In the genomic region with DNA sequence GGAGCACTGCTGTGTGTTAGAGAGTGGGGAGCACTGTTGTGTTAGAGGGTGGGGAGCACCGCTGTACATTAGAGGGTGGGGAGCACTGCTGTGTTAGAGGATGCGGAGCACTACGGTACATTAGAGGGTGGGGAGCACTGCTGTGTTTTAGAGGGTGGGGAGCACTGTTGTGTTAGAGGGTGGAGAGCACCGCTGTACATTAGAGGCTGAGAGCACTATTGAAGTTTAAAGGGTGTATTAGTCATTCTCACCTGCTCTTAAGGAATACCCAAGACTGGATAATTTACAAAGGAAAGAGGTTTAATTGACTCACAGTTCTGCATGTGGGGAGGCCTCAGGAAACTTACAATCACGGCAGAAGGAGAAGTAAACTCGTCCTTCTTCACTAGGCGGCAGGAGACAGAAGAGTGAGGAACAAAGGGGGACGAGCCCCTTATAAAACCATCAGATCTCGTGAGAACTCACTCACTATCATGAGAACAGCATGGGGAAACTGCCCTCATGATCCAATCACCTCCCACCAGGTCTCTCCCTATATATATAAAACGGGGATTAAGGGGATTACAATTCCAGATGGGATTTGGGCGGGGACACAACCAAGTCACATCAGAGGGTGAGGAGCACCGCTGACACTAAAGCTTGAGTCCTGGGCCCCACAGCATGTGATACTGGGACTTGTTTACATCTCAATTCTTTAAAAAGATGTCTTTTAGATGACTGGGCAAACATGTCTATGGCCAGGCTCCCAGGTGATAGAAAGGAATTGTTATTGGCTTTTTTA, we compare ENCODE assay signal across 17 cellular contexts. TPM values are rescaled to one million over a fixed set of nuclear protein-coding genes. Genes with fewer than 3 reads are reported as not detected.
DNase-seq lines count a peak whose midpoint lies in the region; ATAC-seq, FAIRE-seq and TF ChIP-seq lines count a peak whose summit lies in the region.
"Had no signal": no experiment of that assay in that cellular context is flagged by ENCODE, and none has a peak within 500 bp of the region (broad histone marks: within the 10 kb centered on the region; RNA-seq: fewer than 3 reads in every experiment).

No MANE protein-coding gene starts in this region.

- H3K27ac Mint-ChIP-seq in T-helper 17 cell (peak overlapping the region; percentile 51), astrocyte (ENCODE audit: unreplicated experiment) (peak overlapping the region; percentile 14)
- H3K27ac Mint-ChIP-seq: CD14-positive monocyte had no signal

- H2BK120ac ChIP-seq in mesenchymal stem cell (ENCODE audit: low read depth, low read length): no peak overlapping the region

- no peaks in the 10 kb centered on the region for H3K79me1 ChIP-seq in mesenchymal stem cell (replicated peaks; ENCODE audit: low read length, poor library complexity, severe bottlenecking)

- H2BK12ac ChIP-seq in mesenchymal stem cell (ENCODE audit: low read length in 2 of 2): no peak overlapping the region

- peaks cover 3% of the 10 kb centered on the region for H3K4me1 Mint-ChIP-seq in T-helper 17 cell
- no peaks in the 10 kb centered on the region for H3K4me1 Mint-ChIP-seq in astrocyte (ENCODE audit: low read depth, unreplicated experiment)
- H3K4me1 Mint-ChIP-seq: CD14-positive monocyte; CD4-positive, alpha-beta memory T cell had no signal

- no peak overlapping the region for H3K4ac ChIP-seq in mesenchymal stem cell (ENCODE audit: low read depth in 1 of 2, low read length in 2 of 2)

- no peak overlapping the region for H3K14ac ChIP-seq in mesenchymal stem cell (ENCODE audit: low read length in 2 of 2)

- H4K91ac ChIP-seq in mesenchymal stem cell (ENCODE audit: low read length): no peak overlapping the region

- no peak overlapping the region for H3K23ac ChIP-seq in mesenchymal stem cell (ENCODE audit: low read length in 2 of 2)

- H3K27me3 Mint-ChIP-seq in T-helper 17 cell (peaks cover 11% of the 10 kb centered on the region), astrocyte (ENCODE audit: low read depth, unreplicated experiment) (peaks cover 34% of the 10 kb centered on the region)

- H3K18ac ChIP-seq in mesenchymal stem cell (ENCODE audit: low read depth in 1 of 2, low read length in 2 of 2): no peak overlapping the region

- no peaks in the 10 kb centered on the region for H3K79me2 ChIP-seq in astrocyte (ENCODE audit: insufficient read depth, low read length)
- H3K79me2 ChIP-seq in osteoblast (ENCODE audit: insufficient read depth, low read length): no peaks in the 10 kb centered on the region

- no peaks in the 10 kb centered on the region for H3K27me3 ChIP-seq in HAP-1 (ENCODE audit: low read depth)
- peaks cover 5% of the 10 kb centered on the region for H3K27me3 ChIP-seq in astrocyte (ENCODE audit: insufficient read depth, low read length)
- H3K27me3 ChIP-seq in osteoblast (ENCODE audit: insufficient read depth, low read length): peaks cover 5% of the 10 kb centered on the region
- no peaks in the 10 kb centered on the region for H3K27me3 ChIP-seq in H7 (ENCODE audit: control insufficient read depth, insufficient read depth, low read length)
- H3K27me3 ChIP-seq in mesenchymal stem cell (ENCODE audit: control insufficient read depth in 1 of 2, insufficient read depth in 1 of 2, low read length in 2 of 2): peaks cover 21 to 49% of the 10 kb centered on the region in 2 experiments
- H3K27me3 ChIP-seq: BLaER1 had no signal

- in situ Hi-C loops in HAP-1 (cut with MboI; ENCODE audit: low sequenced_read_pairs): no loop called here

- no peak for ATAC-seq in T-helper 17 cell

- H2AFZ ChIP-seq in astrocyte (ENCODE audit: low read depth, low read length) (no peak overlapping the region), osteoblast (ENCODE audit: low read length) (no peak overlapping the region), mesenchymal stem cell (ENCODE audit: low read depth, low read length) (no peak overlapping the region)

- no peak overlapping the region for H3K4me3 ChIP-seq in HAP-1
- H3K4me3 ChIP-seq in astrocyte (ENCODE audit: insufficient read depth, low read depth, low read length): no peak overlapping the region
- no peak overlapping the region for H3K4me3 ChIP-seq in osteoblast (ENCODE audit: insufficient read depth, low read length)
- H3K4me3 ChIP-seq in H7 (ENCODE audit: insufficient read depth, low read depth, low read length): no peak overlapping the region
- H3K4me3 ChIP-seq in mesenchymal stem cell (ENCODE audit: insufficient read depth in 1 of 2, low read depth in 1 of 2, low read length in 2 of 2): no peak overlapping the region
- H3K4me3 ChIP-seq: BLaER1 had no signal

- H3K36me3 ChIP-seq in HAP-1 (replicated peaks) (no peaks in the 10 kb centered on the region), astrocyte (ENCODE audit: insufficient read depth, low read length) (no peaks in the 10 kb centered on the region), osteoblast (ENCODE audit: insufficient read depth, low read length) (no peaks in the 10 kb centered on the region), H7 (replicated peaks; ENCODE audit: control insufficient read depth, insufficient read depth, low read length) (no peaks in the 10 kb centered on the region), mesenchymal stem cell (ENCODE audit: control insufficient read depth in 1 of 2, insufficient read depth in 2 of 2, low read depth in 1 of 2, low read length in 2 of 2) (no peaks in the 10 kb centered on the region)
- H3K36me3 ChIP-seq: BLaER1 had no signal

- H3K27ac ChIP-seq in astrocyte (ENCODE audit: low read depth, low read length): no peak overlapping the region
- no peak overlapping the region for H3K27ac ChIP-seq in osteoblast (ENCODE audit: low read depth, low read length)
- no peak overlapping the region for H3K27ac ChIP-seq in mesenchymal stem cell (ENCODE audit: low read length, poor library complexity, severe bottlenecking)
- H3K27ac ChIP-seq: BLaER1 had no signal

- H2BK5ac ChIP-seq in mesenchymal stem cell (ENCODE audit: low read depth, low read length, poor library complexity, severe bottlenecking): no peak overlapping the region

- H4K8ac ChIP-seq in mesenchymal stem cell (ENCODE audit: low read length): no peak overlapping the region

- FAIRE-seq in astrocyte (lab: Jason Lieb, UNC): no peak

- H4K20me1 ChIP-seq in astrocyte (ENCODE audit: insufficient read depth, low read length): no peaks in the 10 kb centered on the region
- H4K20me1 ChIP-seq in osteoblast (ENCODE audit: insufficient read depth, low read length): peaks cover 2% of the 10 kb centered on the region
- H4K20me1 ChIP-seq: BLaER1 had no signal

- H3K4me1 ChIP-seq in HAP-1 (peaks cover 18% of the 10 kb centered on the region), astrocyte (ENCODE audit: insufficient read depth, low read length) (no peaks in the 10 kb centered on the region), osteoblast (ENCODE audit: insufficient read depth, low read length) (no peaks in the 10 kb centered on the region), mesenchymal stem cell (ENCODE audit: control insufficient read depth, insufficient read depth, low read depth, low read length) (no peaks in the 10 kb centered on the region)
- H3K4me1 ChIP-seq: BLaER1 had no signal

- H3K9ac ChIP-seq in astrocyte (ENCODE audit: low read length): no peak overlapping the region
- no peak overlapping the region for H3K9ac ChIP-seq in mesenchymal stem cell (ENCODE audit: low read length)
- H3K9ac ChIP-seq: BLaER1 had no signal

- H3K36me3 Mint-ChIP-seq in T-helper 17 cell (ENCODE audit: low read depth) (no peaks in the 10 kb centered on the region), astrocyte (ENCODE audit: low read depth, unreplicated experiment) (peaks cover 2% of the 10 kb centered on the region)
- H3K36me3 Mint-ChIP-seq: CD14-positive monocyte; CD4-positive, alpha-beta memory T cell had no signal

- TF ChIP-seq CTCF in astrocyte (IDR thresholded peaks at IDR 0.05; ENCODE audit: insufficient read depth, low read depth, low read length) (no peak), osteoblast (IDR thresholded peaks at IDR 0.05; ENCODE audit: extremely low read depth, low read depth, low read length) (no peak)

- H3K4me2 ChIP-seq in astrocyte (ENCODE audit: low read length): no peak overlapping the region
- no peak overlapping the region for H3K4me2 ChIP-seq in osteoblast (ENCODE audit: insufficient read depth, low read length)
- no peak overlapping the region for H3K4me2 ChIP-seq in mesenchymal stem cell (ENCODE audit: low read length, poor library complexity, severe bottlenecking)
- H3K4me2 ChIP-seq: BLaER1 had no signal

- no peak overlapping the region for H2BK15ac ChIP-seq in mesenchymal stem cell (ENCODE audit: low read depth, poor library complexity, severe bottlenecking)

- peak; percentile 17 to 43 for DNase-seq in HAP-1 (ENCODE audit: low spot score in 2 of 2)
- no peak for DNase-seq in T-helper 17 cell
- DNase-seq in astrocyte (ENCODE audit: low read depth): no peak
- peak; percentile 11 for DNase-seq in osteoblast (ENCODE audit: insufficient read length, low spot score, missing footprints)
- no peak for DNase-seq in cerebellar cortex (ENCODE audit: low spot score)
- DNase-seq in H7: no peak
- no peak for DNase-seq in mesenchymal stem cell
- DNase-seq: 8988T; CD4-positive, alpha-beta memory T cell; DMS79 treated with DMSO at 0.1 percent for 48 hours; GF-D8; GOT3; H9 had no signal

- no peak overlapping the region for H2AK5ac ChIP-seq in mesenchymal stem cell (ENCODE audit: low read length, severe bottlenecking)

- no peak overlapping the region for H3K4me3 Mint-ChIP-seq in T-helper 17 cell
- H3K4me3 Mint-ChIP-seq in astrocyte (ENCODE audit: unreplicated experiment): no peak overlapping the region
- H3K4me3 Mint-ChIP-seq: CD14-positive monocyte; CD4-positive, alpha-beta memory T cell; H9 had no signal

- WGBS in mesenchymal stem cell: 85% methylated on average over 9 of the region's 12 CpGs

- H3K9me3 ChIP-seq in HAP-1 (peaks cover 29% of the 10 kb centered on the region), T-helper 17 cell (ENCODE audit: control insufficient read depth, low read length, poor library complexity, severe bottlenecking) (no peaks in the 10 kb centered on the region), astrocyte (ENCODE audit: insufficient read depth, low read depth, low read length) (peaks cover 1% of the 10 kb centered on the region), osteoblast (ENCODE audit: low read depth, low read length) (no peaks in the 10 kb centered on the region), mesenchymal stem cell (ENCODE audit: control insufficient read depth, low read length) (peaks cover 9% of the 10 kb centered on the region)

- H3K9me3 Mint-ChIP-seq in astrocyte (ENCODE audit: unreplicated experiment): peaks cover 14% of the 10 kb centered on the region

RNA-seq across cellular contexts. Expression of a gene that starts 19.5 kb away (rescaled TPM):
- not detected for total RNA-seq in T-helper 17 cell
- total RNA-seq in astrocyte: not detected in 2 replicates
- not detected in 2 replicates for total RNA-seq in osteoblast
- total RNA-seq in H7 (2014; rRNA removed; shearing (Covaris generic)): not detected in 2 replicates
- polyA plus RNA-seq in mesenchymal stem cell (2013, experiment 1 of 2): not detected
- not detected for polyA plus RNA-seq in mesenchymal stem cell (2013, experiment 2 of 2)
- total RNA-seq: A673; CD4-positive, alpha-beta memory T cell; H9 had no signal
- polyA plus RNA-seq: AG04450; CD14-positive monocyte; CD4-positive, alpha-beta memory T cell had no signal

RNA-seq across cellular contexts. Expression of a gene that starts 29.1 kb away (rescaled TPM):
- under 1 TPM in 1 of 2 donors, not detected in 1; 0.18 TPM for total RNA-seq in T-helper 17 cell
- total RNA-seq in astrocyte: 20.3 and 51.2 TPM in 2 replicates
- under 0.01 TPM in 1 of 2 replicates, not detected in the other for total RNA-seq in osteoblast
- 46.8 and 51.6 TPM in 2 replicates for total RNA-seq in H7 (2014; rRNA removed; shearing (Covaris generic))
- polyA plus RNA-seq in mesenchymal stem cell (2013, experiment 1 of 2): 0.07 TPM
- 0.01 TPM for polyA plus RNA-seq in mesenchymal stem cell (2013, experiment 2 of 2)
- total RNA-seq: CD4-positive, alpha-beta memory T cell had no signal
- polyA plus RNA-seq: AG04450; CD14-positive monocyte; CD4-positive, alpha-beta memory T cell had no signal

RNA-seq across cellular contexts. Expression of a gene that starts 46.9 kb away (rescaled TPM):
- total RNA-seq in T-helper 17 cell (not detected), astrocyte (0.43 and 0.59 TPM in 2 replicates), osteoblast (not detected in 2 replicates)
- total RNA-seq in H7 (2014; rRNA removed; shearing (Covaris generic)): not detected in 2 replicates
- polyA plus RNA-seq in mesenchymal stem cell (2013, experiment 1 of 2): not detected
- polyA plus RNA-seq in mesenchymal stem cell (2013, experiment 2 of 2): not detected
- total RNA-seq: A673; CD4-positive, alpha-beta memory T cell had no signal
- polyA plus RNA-seq: AG04450; CD14-positive monocyte; CD4-positive, alpha-beta memory T cell had no signal

RNA-seq across cellular contexts. Expression of a gene that starts 57.0 kb away (rescaled TPM):
- total RNA-seq in T-helper 17 cell: not detected
- total RNA-seq in astrocyte: not detected in 2 replicates
- total RNA-seq in osteoblast: under 0.01 TPM in 2 replicates
- 0.38 TPM in 1 of 2 replicates, not detected in the other for total RNA-seq in H7 (2014; rRNA removed; shearing (Covaris generic))
- not detected for polyA plus RNA-seq in mesenchymal stem cell (2013, experiment 1 of 2)
- polyA plus RNA-seq in mesenchymal stem cell (2013, experiment 2 of 2): not detected
- total RNA-seq: A673; CD4-positive, alpha-beta memory T cell; H9 had no signal
- polyA plus RNA-seq: AG04450; CD14-positive monocyte; CD4-positive, alpha-beta memory T cell had no signal

Comparison
In these comparisons a context has a peak if more than half of its experiments do, and no peak if none do; other contexts are left out.
1. DNase-seq: peak in HAP-1 (2 of 2) and osteoblast (single experiment); none in T-helper 17 cell (0 of 3), astrocyte (single experiment), cerebellar cortex (single experiment), H7 (single experiment) and mesenchymal stem cell (single experiment).
2. RNA of a gene that starts 29.1 kb away (total RNA-seq): 46.8 to 51.6 TPM in H7 and 20.3 to 51.2 TPM in astrocyte; 0.18 TPM in T-helper 17 cell and under 0.01 TPM in osteoblast; every median in the first group is over 10 times any median in the second.